Comparison of ENCODE assay signal across 8 cellular contexts in genomic region chr15:31342781-31343626, GRCh38. TPM values are rescaled to one million over a fixed set of nuclear protein-coding genes. Genes with fewer than 3 reads are reported as not detected.
DNase-seq lines count a peak whose midpoint lies in the region; ATAC-seq and TF ChIP-seq lines count a peak whose summit lies in the region.

No MANE protein-coding gene starts in this region.

- peak overlapping the region; percentile 61 for H3K4me3 Mint-ChIP-seq in activated CD4-positive, alpha-beta memory T cell treated with anti-CD3 and anti-CD28 coated beads for 36 hours
- H3K4me3 Mint-ChIP-seq in osteocyte (ENCODE audit: unreplicated experiment), result no peak overlapping the region

- no peaks in the 10 kb centered on the region for H3K27me3 Mint-ChIP-seq in activated CD4-positive, alpha-beta memory T cell treated with anti-CD3 and anti-CD28 coated beads for 36 hours
- H3K27me3 Mint-ChIP-seq in osteocyte (ENCODE audit: unreplicated experiment), result no peaks in the 10 kb centered on the region

- peaks cover 0 to 21% (median 7%) of the 10 kb centered on the region in 4 donors for H3K36me3 ChIP-seq in stomach

- intact Hi-C loops in activated CD4-positive, alpha-beta memory T cell treated with anti-CD3 and anti-CD28 coated beads for 36 hours (cut with micrococcal nuclease), result loop anchor here (1.0 kb wide), 1 partner anchor 15 kb away; no protein-coding TSS in a partner anchor
- intact Hi-C loops in stomach (cut with DNase I; ENCODE audit: low total_unique reads), result no loop called here

- POLR2A ChIA-PET in activated CD4-positive, alpha-beta memory T cell treated with anti-CD3 and anti-CD28 coated beads for 36 hours (lab: Charles Lee), result interaction anchor here (0.8 to 1.9 kb wide), 4 partner anchors 11 to 23 kb away, joined by 3 to 7 read pairs (median 4); no protein-coding TSS in a partner anchor

- no peak for ATAC-seq in HG03342 (IDR thresholded peaks at IDR 0.05; ENCODE audit: unreplicated experiment)

- no peak for TF ChIP-seq CTCF in stomach (IDR thresholded peaks at IDR 0.05)
- TF ChIP-seq CTCF in osteocyte (IDR thresholded peaks at IDR 0.05), result no peak

- H3K27ac Mint-ChIP-seq in activated CD4-positive, alpha-beta memory T cell treated with anti-CD3 and anti-CD28 coated beads for 36 hours, result peak overlapping the region; percentile 100
- no peak overlapping the region for H3K27ac Mint-ChIP-seq in osteocyte (ENCODE audit: unreplicated experiment)

- H3K4me1 Mint-ChIP-seq in activated CD4-positive, alpha-beta memory T cell treated with anti-CD3 and anti-CD28 coated beads for 36 hours (ENCODE audit: low read depth), result peaks cover 98% of the 10 kb centered on the region
- H3K4me1 Mint-ChIP-seq in osteocyte (ENCODE audit: unreplicated experiment), result peaks cover 68% of the 10 kb centered on the region

- H3K27ac ChIP-seq in stomach, result peak overlapping the region in 4 of 5 donors; percentile 62 to 73 (median 72)

- H3K9me3 ChIP-seq in stomach, result no peaks in the 10 kb centered on the region

- H3K27me3 ChIP-seq in stomach, result no peaks in the 10 kb centered on the region

- CTCF ChIA-PET in activated CD4-positive, alpha-beta memory T cell treated with anti-CD3 and anti-CD28 coated beads for 36 hours (lab: Charles Lee), result interaction anchor here (0.9 to 1.7 kb wide), 6 partner anchors 10 to 145 kb away, joined by 3 to 7 read pairs (median 5); no protein-coding TSS in a partner anchor

- peak; percentile 75 for DNase-seq in activated CD8-positive, alpha-beta memory T cell treated with anti-CD3 and anti-CD28 coated beads for 24 hours
- DNase-seq in activated CD8-positive, alpha-beta memory T cell treated with anti-CD3 and anti-CD28 coated beads, Interleukin-2, amount 50 U/mL, for 4 hours, result no peak
- DNase-seq in activated CD4-positive, alpha-beta memory T cell treated with anti-CD3 and anti-CD28 coated beads for 36 hours, result peak; percentile 60
- DNase-seq in iPS-NIHi11 (ENCODE audit: low spot score), result peak; percentile 58
- DNase-seq in stomach, result no peak
- DNase-seq in osteocyte (ENCODE audit: extremely low spot score, unreplicated experiment), result no peak
- no peak for DNase-seq in SHP77 treated with DMSO at 0.1 percent for 48 hours (lab: John Stamatoyannopoulos, UW)

- H3K36me3 Mint-ChIP-seq in activated CD4-positive, alpha-beta memory T cell treated with anti-CD3 and anti-CD28 coated beads for 36 hours, result peaks cover 26% of the 10 kb centered on the region
- H3K36me3 Mint-ChIP-seq in osteocyte (ENCODE audit: unreplicated experiment), result no peaks in the 10 kb centered on the region

- no peaks in the 10 kb centered on the region for H3K9me3 Mint-ChIP-seq in activated CD4-positive, alpha-beta memory T cell treated with anti-CD3 and anti-CD28 coated beads for 36 hours
- no peaks in the 10 kb centered on the region for H3K9me3 Mint-ChIP-seq in osteocyte (ENCODE audit: unreplicated experiment)

- no peak for TF ChIP-seq EP300 in stomach (IDR thresholded peaks at IDR 0.05)

- peaks cover 78 to 100% (median 98%) of the 10 kb centered on the region in 4 donors for H3K4me1 ChIP-seq in stomach

- H3K4me3 ChIP-seq in stomach, result no peak overlapping the region

- TF ChIP-seq POLR2A in stomach (IDR thresholded peaks at IDR 0.05), result no peak

- WGBS in stomach, 5 donors, result 63 to 82% (median 73%) methylated on average over 13 to 22 of the region's 22 CpGs

RNA-seq across cellular contexts. Expression of gene KLF13, which starts 16.4 kb away (rescaled TPM):
- total RNA-seq in activated CD4-positive, alpha-beta memory T cell treated with anti-CD3 and anti-CD28 coated beads for 36 hours, result 100 to 1,000 TPM; 134 to 145 TPM
- total RNA-seq in stomach, result 10 to 100 TPM in 4 of 5 donors, 1 to 10 TPM in 1; 9.3 to 74.0 (median 38.8) TPM
- 10 to 100 TPM; 23.0 to 30.7 (median 24.3) TPM for polyA plus RNA-seq in stomach
- total RNA-seq in osteocyte, result 54.5 and 57.7 TPM in 2 replicates

Comparison
In these comparisons a context has a peak if more than half of its experiments do, and no peak if none do; other contexts are left out.
1. DNase-seq: peak in activated CD8-positive, alpha-beta memory T cell treated with anti-CD3 and anti-CD28 coated beads for 24 hours (single experiment), activated CD4-positive, alpha-beta memory T cell treated with anti-CD3 and anti-CD28 coated beads for 36 hours (single experiment) and iPS-NIHi11 (single experiment); none in activated CD8-positive, alpha-beta memory T cell treated with anti-CD3 and anti-CD28 coated beads, Interleukin-2, amount 50 U/mL, for 4 hours (single experiment), stomach (single experiment), osteocyte (single experiment) and SHP77 treated with DMSO at 0.1 percent for 48 hours (single experiment).